In the genomic region with DNA sequence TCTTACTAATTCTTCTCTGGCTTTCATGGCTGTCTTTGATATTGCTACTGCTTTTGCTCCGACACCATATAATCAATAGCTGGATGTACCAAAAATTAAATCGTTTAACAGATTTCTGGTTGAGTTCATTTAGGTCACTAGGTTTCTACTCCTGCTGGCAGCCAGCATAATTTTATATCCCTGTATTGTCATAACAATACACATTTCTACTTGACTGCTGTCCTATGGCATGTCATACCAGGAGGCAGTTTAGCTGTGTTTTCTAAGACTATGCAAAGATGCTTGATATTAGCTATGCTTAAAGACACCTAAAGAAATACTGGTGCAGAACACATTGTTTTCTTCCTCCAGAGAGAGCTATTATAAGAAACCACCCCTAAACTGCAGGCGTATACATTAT, we compare ENCODE assay signal across 8 cellular contexts.
"Had no signal": no experiment of that assay in that cellular context is flagged by ENCODE, and none has a peak within 500 bp of the region (broad histone marks: within the 10 kb centered on the region; RNA-seq: fewer than 3 reads in every experiment).

No MANE protein-coding gene starts in this region.

- DNase-seq: GM23248, GOT3, H7, H9, HCEC 1CT, HFFc6 had no signal

- H3K36me3 ChIP-seq: HAP-1 had no signal

- H3K4me2 ChIP-seq: GM23338 had no signal

- H3K27ac ChIP-seq: GM23248 had no signal

- H2AFZ ChIP-seq: GM23248, GM23338 had no signal

- H3K9ac ChIP-seq: GM23248 had no signal

- H3K4me3 ChIP-seq: GM23248, GM23338, HAP-1 had no signal

- H3K9me3 ChIP-seq: HAP-1 had no signal
